1 cellular context compared by ENCODE assay signal in genomic region chr1:18283601-18284385, GRCh38.
A peak's percentile ranks its signal among the peaks of the same experiment; 100 is the strongest.
TF ChIP-seq lines count a peak whose summit lies in the region.

No MANE protein-coding gene starts in this region.

TF ChIP-seq in GM12878, 131 proteins besides CTCF, POLR2A, EP300 and RAD21 (continued from another document):
- TF ChIP-seq, protein P1, sequence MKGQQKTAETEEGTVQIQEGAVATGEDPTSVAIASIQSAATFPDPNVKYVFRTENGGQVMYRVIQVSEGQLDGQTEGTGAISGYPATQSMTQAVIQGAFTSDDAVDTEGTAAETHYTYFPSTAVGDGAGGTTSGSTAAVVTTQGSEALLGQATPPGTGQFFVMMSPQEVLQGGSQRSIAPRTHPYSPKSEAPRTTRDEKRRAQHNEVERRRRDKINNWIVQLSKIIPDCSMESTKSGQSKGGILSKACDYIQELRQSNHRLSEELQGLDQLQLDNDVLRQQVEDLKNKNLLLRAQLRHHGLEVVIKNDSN (IDR thresholded peaks at IDR 0.05; ENCODE audit: borderline replicate concordance, extremely low read length, insufficient read depth, low read depth, low read length) = no peak
- TF ChIP-seq BCL3 (IDR thresholded peaks at IDR 0.05; ENCODE audit: borderline replicate concordance, insufficient read depth, low read depth, low read length, poor library complexity, severe bottlenecking) = no peak
- TF ChIP-seq POU2F2 (IDR thresholded peaks at IDR 0.05; ENCODE audit: borderline replicate concordance, low read depth, low read length) = peak; percentile 35; the same call in 1 of the 3 replicates
- TF ChIP-seq, protein P2, sequence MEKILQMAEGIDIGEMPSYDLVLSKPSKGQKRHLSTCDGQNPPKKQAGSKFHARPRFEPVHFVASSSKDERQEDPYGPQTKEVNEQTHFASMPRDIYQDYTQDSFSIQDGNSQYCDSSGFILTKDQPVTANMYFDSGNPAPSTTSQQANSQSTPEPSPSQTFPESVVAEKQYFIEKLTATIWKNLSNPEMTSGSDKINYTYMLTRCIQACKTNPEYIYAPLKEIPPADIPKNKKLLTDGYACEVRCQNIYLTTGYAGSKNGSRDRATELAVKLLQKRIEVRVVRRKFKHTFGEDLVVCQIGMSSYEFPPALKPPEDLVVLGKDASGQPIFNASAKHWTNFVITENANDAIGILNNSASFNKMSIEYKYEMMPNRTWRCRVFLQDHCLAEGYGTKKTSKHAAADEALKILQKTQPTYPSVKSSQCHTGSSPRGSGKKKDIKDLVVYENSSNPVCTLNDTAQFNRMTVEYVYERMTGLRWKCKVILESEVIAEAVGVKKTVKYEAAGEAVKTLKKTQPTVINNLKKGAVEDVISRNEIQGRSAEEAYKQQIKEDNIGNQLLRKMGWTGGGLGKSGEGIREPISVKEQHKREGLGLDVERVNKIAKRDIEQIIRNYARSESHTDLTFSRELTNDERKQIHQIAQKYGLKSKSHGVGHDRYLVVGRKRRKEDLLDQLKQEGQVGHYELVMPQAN (conservative IDR thresholded peaks at IDR 0.05) = 0 out of 2 replicates have a peak, but pooled peaks have one; percentile 1
- TF ChIP-seq HDAC2 (IDR thresholded peaks at IDR 0.05) = no peak
- TF ChIP-seq, protein P3, sequence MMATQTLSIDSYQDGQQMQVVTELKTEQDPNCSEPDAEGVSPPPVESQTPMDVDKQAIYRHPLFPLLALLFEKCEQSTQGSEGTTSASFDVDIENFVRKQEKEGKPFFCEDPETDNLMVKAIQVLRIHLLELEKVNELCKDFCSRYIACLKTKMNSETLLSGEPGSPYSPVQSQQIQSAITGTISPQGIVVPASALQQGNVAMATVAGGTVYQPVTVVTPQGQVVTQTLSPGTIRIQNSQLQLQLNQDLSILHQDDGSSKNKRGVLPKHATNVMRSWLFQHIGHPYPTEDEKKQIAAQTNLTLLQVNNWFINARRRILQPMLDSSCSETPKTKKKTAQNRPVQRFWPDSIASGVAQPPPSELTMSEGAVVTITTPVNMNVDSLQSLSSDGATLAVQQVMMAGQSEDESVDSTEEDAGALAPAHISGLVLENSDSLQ (IDR thresholded peaks at IDR 0.05) = no peak
- TF ChIP-seq MEF2A (IDR thresholded peaks at IDR 0.05; ENCODE audit: insufficient read depth, low read depth, low read length) = no peak
- no peak for TF ChIP-seq ZSCAN29 (IDR thresholded peaks at IDR 0.05)
- TF ChIP-seq TBL1XR1 (IDR thresholded peaks at IDR 0.05; ENCODE audit: low read depth, low read length) = no peak
- TF ChIP-seq ATF7 (IDR thresholded peaks at IDR 0.05; ENCODE audit: low read depth) = no peak; the same call in none of the 2 replicates
- no peak for TF ChIP-seq TCF7 (IDR thresholded peaks at IDR 0.05; ENCODE audit: borderline replicate concordance)
- no peak for TF ChIP-seq BACH1 (IDR thresholded peaks at IDR 0.05; ENCODE audit: borderline replicate concordance)
- no peak for TF ChIP-seq REST (IDR thresholded peaks at IDR 0.05; ENCODE audit: low read depth, low read length)
- TF ChIP-seq NBN (IDR thresholded peaks at IDR 0.05) = no peak; the same call in 1 of the 2 replicates
- TF ChIP-seq CREB1 (IDR thresholded peaks at IDR 0.05; ENCODE audit: low read depth) = no peak
- TF ChIP-seq, protein P4, sequence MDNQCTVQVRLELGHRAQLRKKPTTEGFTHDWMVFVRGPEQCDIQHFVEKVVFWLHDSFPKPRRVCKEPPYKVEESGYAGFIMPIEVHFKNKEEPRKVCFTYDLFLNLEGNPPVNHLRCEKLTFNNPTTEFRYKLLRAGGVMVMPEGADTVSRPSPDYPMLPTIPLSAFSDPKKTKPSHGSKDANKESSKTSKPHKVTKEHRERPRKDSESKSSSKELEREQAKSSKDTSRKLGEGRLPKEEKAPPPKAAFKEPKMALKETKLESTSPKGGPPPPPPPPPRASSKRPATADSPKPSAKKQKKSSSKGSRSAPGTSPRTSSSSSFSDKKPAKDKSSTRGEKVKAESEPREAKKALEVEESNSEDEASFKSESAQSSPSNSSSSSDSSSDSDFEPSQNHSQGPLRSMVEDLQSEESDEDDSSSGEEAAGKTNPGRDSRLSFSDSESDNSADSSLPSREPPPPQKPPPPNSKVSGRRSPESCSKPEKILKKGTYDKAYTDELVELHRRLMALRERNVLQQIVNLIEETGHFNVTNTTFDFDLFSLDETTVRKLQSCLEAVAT (IDR thresholded peaks at IDR 0.05) = 0 out of 2 replicates have a peak, but pooled peaks have one; percentile 27
- no peak for TF ChIP-seq ZNF274 (IDR thresholded peaks at IDR 0.05; ENCODE audit: insufficient read depth, insufficient read length)
- TF ChIP-seq KLF5 (IDR thresholded peaks at IDR 0.05; ENCODE audit: partially characterized antibody) = no peak
- TF ChIP-seq, protein P5, sequence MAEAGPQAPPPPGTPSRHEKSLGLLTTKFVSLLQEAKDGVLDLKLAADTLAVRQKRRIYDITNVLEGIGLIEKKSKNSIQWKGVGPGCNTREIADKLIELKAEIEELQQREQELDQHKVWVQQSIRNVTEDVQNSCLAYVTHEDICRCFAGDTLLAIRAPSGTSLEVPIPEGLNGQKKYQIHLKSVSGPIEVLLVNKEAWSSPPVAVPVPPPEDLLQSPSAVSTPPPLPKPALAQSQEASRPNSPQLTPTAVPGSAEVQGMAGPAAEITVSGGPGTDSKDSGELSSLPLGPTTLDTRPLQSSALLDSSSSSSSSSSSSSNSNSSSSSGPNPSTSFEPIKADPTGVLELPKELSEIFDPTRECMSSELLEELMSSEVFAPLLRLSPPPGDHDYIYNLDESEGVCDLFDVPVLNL (IDR thresholded peaks at IDR 0.05; ENCODE audit: low read depth, low read length) = no peak
- TF ChIP-seq POLR2AphosphoS2 (IDR thresholded peaks at IDR 0.05; ENCODE audit: low read depth, low read length) = no peak
- no peak for TF ChIP-seq SIX5 (IDR thresholded peaks at IDR 0.05; ENCODE audit: low read depth, low read length, severe bottlenecking)
- no peak for TF ChIP-seq ZBTB40 (IDR thresholded peaks at IDR 0.05; ENCODE audit: borderline replicate concordance)
- TF ChIP-seq PAX5 (IDR thresholded peaks at IDR 0.05; ENCODE audit: borderline replicate concordance, low read depth, low read length) = 0 out of 2 replicates have a peak, but pooled peaks have one; percentile 8
- no peak for TF ChIP-seq SMAD1 (IDR thresholded peaks at IDR 0.05; ENCODE audit: low read depth, partially characterized antibody)
- no peak for TF ChIP-seq ETV6 (conservative IDR thresholded peaks at IDR 0.05 in 1 of 2, IDR thresholded peaks at IDR 0.05 in 1 of 2; ENCODE audit: borderline replicate concordance in 1 of 2, low read depth in 1 of 2)
- TF ChIP-seq LARP7 (IDR thresholded peaks at IDR 0.05) = no peak
- TF ChIP-seq WRNIP1 (IDR thresholded peaks at IDR 0.05; ENCODE audit: borderline replicate concordance, low read depth, low read length) = no peak
